In the genomic region with DNA sequence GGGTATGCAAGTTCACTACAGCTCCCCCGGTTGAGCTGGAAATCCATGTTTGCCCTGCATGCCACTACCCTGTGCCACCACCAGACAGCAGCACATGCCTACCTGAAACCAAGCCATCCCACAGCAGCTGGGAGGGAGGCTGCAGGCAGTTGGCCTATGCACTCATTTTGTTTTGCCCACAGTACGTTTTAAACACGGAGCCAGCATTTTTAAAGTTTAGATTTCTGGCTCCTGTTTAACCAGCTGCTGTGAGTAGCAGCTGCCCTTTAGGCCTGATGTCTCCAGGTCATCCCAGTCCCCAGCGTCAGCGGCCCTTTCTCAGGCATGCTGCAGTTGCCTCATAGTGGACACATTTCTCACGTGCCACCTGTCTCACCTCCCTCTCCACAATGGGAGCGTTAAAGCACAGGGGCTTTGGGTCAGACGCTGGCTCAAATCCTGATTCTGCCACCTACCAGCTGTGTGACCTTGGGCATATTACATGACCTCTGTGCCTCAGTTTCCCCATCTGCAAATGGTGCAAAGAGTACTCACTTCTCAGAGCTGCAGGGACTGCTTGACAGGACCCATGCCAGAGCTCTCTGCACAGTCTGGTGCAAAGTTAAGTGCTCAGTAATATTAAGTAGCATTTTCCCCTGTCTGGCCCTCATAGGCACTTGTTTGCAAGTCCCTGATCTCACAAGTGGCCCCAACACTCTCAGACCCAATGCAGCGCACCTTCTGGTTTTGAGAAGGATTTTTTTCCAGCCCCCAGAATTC, we compare ENCODE assay signal across 8 cellular contexts. TPM values are rescaled to one million over a fixed set of nuclear protein-coding genes. Genes with fewer than 3 reads are reported as not detected.
DNase-seq lines count a peak whose midpoint lies in the region; ATAC-seq and TF ChIP-seq lines count a peak whose summit lies in the region.

No MANE protein-coding gene starts in this region.

- peak in 3 of 4 experiments; percentile 90 to 96 (median 94) for TF ChIP-seq CTCF in gastroesophageal sphincter (IDR thresholded peaks at IDR 0.05)

- peak overlapping the region in 3 of 4 donors; percentile 1 to 47 (median 2) for H3K27ac ChIP-seq in gastroesophageal sphincter
- no peak overlapping the region for H3K27ac ChIP-seq in trophoblast cell (ENCODE audit: low read depth, low read length)
- H3K27ac ChIP-seq in aorta (ENCODE audit: low read depth in 1 of 2, low read length in 2 of 2), result no peak overlapping the region

- H2AFZ ChIP-seq in trophoblast cell (ENCODE audit: insufficient read depth, low read length, poor library complexity), result no peak overlapping the region

- 6 to 21% methylated on average over 3 to 7 of the region's 9 CpGs for WGBS in gastroesophageal sphincter (ENCODE audit: low coverage in 1 of 2), 2 donors
- WGBS in trophoblast cell (ENCODE audit: extremely low coverage, insufficient coverage, insufficient read length), result no CpG with 5 or more reads among the region's 9 CpGs
- 34 to 35% methylated on average over 9 of the region's 9 CpGs for WGBS in aorta, 2 donors

- no peak overlapping the region for H2BK5ac ChIP-seq in trophoblast cell (ENCODE audit: low read depth, low read length, poor library complexity)

- peak; percentile 65 for ATAC-seq in gastroesophageal sphincter
- ATAC-seq in aorta (ENCODE audit: low FRiP score), result peak; percentile 71

- H3K27me3 ChIP-seq in gastroesophageal sphincter (no peaks in the 10 kb centered on the region), trophoblast cell (ENCODE audit: insufficient read depth, low read length) (no peaks in the 10 kb centered on the region), aorta (ENCODE audit: control insufficient read depth in 1 of 2, insufficient read depth in 2 of 2, low read length in 1 of 2) (no peaks in the 10 kb centered on the region)

- no peak overlapping the region for H3K14ac ChIP-seq in trophoblast cell (ENCODE audit: low read length)

- H4K91ac ChIP-seq in trophoblast cell (ENCODE audit: low read depth, low read length), result no peak overlapping the region

- H4K12ac ChIP-seq in trophoblast cell (ENCODE audit: low read depth, low read length), result no peak overlapping the region

- H3K9ac ChIP-seq in trophoblast cell (ENCODE audit: low read length), result no peak overlapping the region

- no peaks in the 10 kb centered on the region for H3K79me2 ChIP-seq in trophoblast cell (ENCODE audit: control insufficient read depth, insufficient read depth, low read length, poor library complexity)

- H3K4me2 ChIP-seq in trophoblast cell (ENCODE audit: low read length), result no peak overlapping the region

- no peak overlapping the region for H3K18ac ChIP-seq in trophoblast cell (ENCODE audit: low read length)

- H3K4me3 ChIP-seq in gastroesophageal sphincter (no peak overlapping the region), trophoblast cell (ENCODE audit: low read depth, low read length) (no peak overlapping the region), aorta (ENCODE audit: low read length in 2 of 2) (no peak overlapping the region)

- TF ChIP-seq POLR2A in gastroesophageal sphincter (IDR thresholded peaks at IDR 0.05), result no peak

- H3K4me1 ChIP-seq in gastroesophageal sphincter (peaks cover 0 to 19% (median 6%) of the 10 kb centered on the region in 3 donors), trophoblast cell (ENCODE audit: control insufficient read depth in 1 of 2, insufficient read depth in 2 of 2, low read length in 2 of 2) (peaks cover 0 to 5% of the 10 kb centered on the region in 2 experiments), aorta (ENCODE audit: control insufficient read depth in 1 of 2, insufficient read depth in 2 of 2, low read length in 2 of 2) (no peaks in the 10 kb centered on the region)

- no peak overlapping the region for H2BK12ac ChIP-seq in trophoblast cell (ENCODE audit: low read length)

- DNase-seq in DMS79 treated with DMSO at 0.1 percent for 48 hours (lab: John Stamatoyannopoulos, UW), result peak; percentile 94
- peak; percentile 39 to 59 for DNase-seq in Kasumi-1 (lab: John Stamatoyannopoulos, UW)
- DNase-seq in RKO (ENCODE audit: low spot score), result peak; percentile 75
- DNase-seq in activated effector memory CD4-positive, alpha-beta T cell treated with Interleukin-2 at 50 U/mL for 16 hours, result peak; percentile 47
- DNase-seq in trophoblast cell, result peak; percentile 95
- DNase-seq in aorta, result peak in 1 of 2 donors; percentile 72
- DNase-seq in mesenteric fat pad (ENCODE audit: low spot score), result no peak

- H3K79me1 ChIP-seq in trophoblast cell (ENCODE audit: low read length), result no peaks in the 10 kb centered on the region

- TF ChIP-seq EP300 in gastroesophageal sphincter (IDR thresholded peaks at IDR 0.05), result no peak

- H3K36me3 ChIP-seq in gastroesophageal sphincter (peaks cover 0 to 30% of the 10 kb centered on the region in 2 donors), trophoblast cell (ENCODE audit: control insufficient read depth in 1 of 2, insufficient read depth in 2 of 2, low read length in 2 of 2) (peaks cover 27 to 28% of the 10 kb centered on the region in 2 experiments), aorta (ENCODE audit: control insufficient read depth in 1 of 2, insufficient read depth in 2 of 2, low read length in 1 of 2) (no peaks in the 10 kb centered on the region)

- intact Hi-C loops in aorta (cut with DNase I), result loop anchor here (1.0 to 2.0 kb wide), 2 partner anchors 48 kb away; no protein-coding TSS in a partner anchor

- H4K8ac ChIP-seq in trophoblast cell (ENCODE audit: low read depth, low read length), result no peak overlapping the region

- no peak overlapping the region for H3K23ac ChIP-seq in trophoblast cell (ENCODE audit: low read length)

- H2AK5ac ChIP-seq in trophoblast cell (ENCODE audit: low read length), result no peak overlapping the region

- H2BK120ac ChIP-seq in trophoblast cell (ENCODE audit: insufficient read depth, low read length, poor library complexity), result no peak overlapping the region

- no peak overlapping the region for H3K4ac ChIP-seq in trophoblast cell (ENCODE audit: low read depth, low read length)

- H3K9me3 ChIP-seq in gastroesophageal sphincter (no peaks in the 10 kb centered on the region), trophoblast cell (ENCODE audit: insufficient read depth, low read depth, low read length) (peaks cover 5% of the 10 kb centered on the region), aorta (ENCODE audit: control insufficient read depth, low read length) (no peaks in the 10 kb centered on the region)

RNA-seq across cellular contexts. Expression of a gene that starts 8.2 kb away (rescaled TPM):
- total RNA-seq in gastroesophageal sphincter (100 to 1,000 TPM in 2 of 4 donors, 10 to 100 TPM in 2; 69.3 to 110 (median 87.9) TPM), aorta (100 to 1,000 TPM; 106 to 107 TPM), mesenteric fat pad (89.0 TPM)
- polyA plus RNA-seq in trophoblast cell (2013), result 238 and 250 TPM in 2 replicates
- polyA plus RNA-seq in aorta, result 10 to 100 TPM; 54.2 to 59.9 TPM

RNA-seq across cellular contexts. Expression of a gene that starts 32.4 kb away (rescaled TPM):
- 10 to 100 TPM; 24.1 to 46.3 (median 31.8) TPM for total RNA-seq in gastroesophageal sphincter
- polyA plus RNA-seq in trophoblast cell (2013), result 132 and 134 TPM in 2 replicates
- 10 to 100 TPM; 17.2 to 22.6 TPM for total RNA-seq in aorta
- polyA plus RNA-seq in aorta, result 10 to 100 TPM in 1 of 2 donors, 1 to 10 TPM in 1; 6.5 to 13.9 TPM
- total RNA-seq in mesenteric fat pad, result 44.1 TPM

Comparison
In these comparisons a context has a peak if more than half of its experiments do, and no peak if none do; other contexts are left out.
1. H3K27ac ChIP-seq: peak in gastroesophageal sphincter (3 of 4); none in trophoblast cell (single experiment) and aorta (0 of 2).